Comparison of ENCODE assay signal across 24 cellular contexts in genomic region chr9:88691096-88691495, GRCh38.
"Had no signal": no experiment of that assay in that cellular context is flagged by ENCODE, and none has a peak within 500 bp of the region (broad histone marks: within the 10 kb centered on the region; RNA-seq: fewer than 3 reads in every experiment).

No MANE protein-coding gene starts in this region.

- H3K4me3 ChIP-seq: pancreas, psoas muscle, right lobe of liver, sigmoid colon, stomach, thoracic aorta, thyroid gland, tibial nerve, upper lobe of left lung, vagina had no signal

- DNase-seq: natural killer cell; nephron progenitor cell; nucleus accumbens; pancreas; posterior cingulate gyrus; psoas muscle; right cardiac atrium; right lobe of liver; sigmoid colon; small intestine; stimulated activated CD4-positive, alpha-beta T cell treated with anti-CD3 and anti-CD28 coated beads, Interleukin-15, amount 100 ng/mL, for 24 hours; stimulated activated CD4-positive, alpha-beta T cell treated with anti-CD3 and anti-CD28 coated beads, Interleukin-2, amount 100 ng/mL, for 24 hours; stimulated activated CD4-positive, alpha-beta T cell treated with anti-CD3 and anti-CD28 coated beads, Interleukin-2, amount 100 ng/mL, for 48 hours; stimulated activated CD4-positive, alpha-beta T cell treated with anti-CD3 and anti-CD28 coated beads, Interleukin-4, amount 100 ng/mL, for 24 hours; stimulated activated naive B cell treated with anti-CD40 and anti-IgM and Interleukin-4, amounts not matched to agents 10 μg/mL and 1 μg/mL and 100 μg/mL, for 72 hours; stimulated activated naive CD4-positive, alpha-beta T cell treated with Interleukin-2 at 50 U/mL for 16 hours; stomach; thyroid gland; upper lobe of left lung had no signal

- ATAC-seq: natural killer cell; pancreas; psoas muscle; right cardiac atrium; stimulated activated effector memory CD8-positive, alpha-beta T cell treated with anti-CD3 and anti-CD28 coated beads, Interleukin-12 subunit alpha, Interleukin-12 subunit beta, amount 100 ng/mL, for 72 hours; stimulated activated naive B cell treated with anti-CD40 and anti-IgM and Interleukin-4, amounts not matched to agents 10 μg/mL and 1 μg/mL and 100 μg/mL, for 72 hours had no signal

- H3K9me3 ChIP-seq: neutrophil, pancreas, right lobe of liver, sigmoid colon, thoracic aorta, thyroid gland, upper lobe of left lung, vagina had no signal

- H3K27me3 ChIP-seq: pancreas, right lobe of liver, sigmoid colon, stomach, thyroid gland, tibial nerve, upper lobe of left lung, vagina had no signal

- H3K27ac ChIP-seq: neutrophil, pancreas, psoas muscle, sigmoid colon, thoracic aorta, thyroid gland, tibial nerve, upper lobe of left lung, vagina had no signal

- H3K36me3 ChIP-seq: neutrophil, pancreas, right lobe of liver, sigmoid colon, stomach, thoracic aorta, thyroid gland, tibial nerve, upper lobe of left lung, vagina had no signal

- H3K4me1 ChIP-seq: pancreas, psoas muscle, sigmoid colon, tibial nerve, upper lobe of left lung, vagina had no signal
